Comparison of ENCODE assay signal across 30 cellular contexts in genomic region chr20:13298692-13299373, GRCh38.
"Had no signal": no experiment of that assay in that cellular context is flagged by ENCODE, and none has a peak within 500 bp of the region (broad histone marks: within the 10 kb centered on the region; RNA-seq: fewer than 3 reads in every experiment).

No MANE protein-coding gene starts in this region.

- H3K27me3 Mint-ChIP-seq: activated CD4-positive, alpha-beta T cell treated with anti-CD3 and anti-CD28 coated beads for 36 hours; activated CD8-positive, alpha-beta memory T cell treated with anti-CD3 and anti-CD28 coated beads, Interleukin-2, amount 10 ng/mL, durations not matched to agents 7 days and 5 days; activated naive CD4-positive, alpha-beta T cell treated with anti-CD3 and anti-CD28 coated beads, Interleukin-2, amount 50 U/mL, for 24 hours; activated naive CD8-positive, alpha-beta T cell treated with anti-CD3 and anti-CD28 coated beads, Interleukin-2, amount 50 U/mL, for 24 hours; effector memory CD8-positive, alpha-beta T cell; stimulated activated naive CD8-positive, alpha-beta T cell treated with anti-CD3 and anti-CD28 coated beads, Interleukin-15, Interleukin-2, amounts not matched to agents 100 ng/mL and 50 ng/mL, for 24 hours; type B pancreatic cell had no signal

- H3K4me3 ChIP-seq: heart left ventricle, left lung, right atrium auricular region, skin epidermis, uterus had no signal

- H3K9me3 ChIP-seq: left lung, uterus had no signal

- H3K4me1 ChIP-seq: heart left ventricle, left lung, right atrium auricular region, uterus had no signal

- H3K36me3 ChIP-seq: heart left ventricle, left lung, right atrium auricular region, uterus had no signal

- H3K36me3 Mint-ChIP-seq: activated CD8-positive, alpha-beta memory T cell treated with anti-CD3 and anti-CD28 coated beads, Interleukin-2, amount 10 ng/mL, durations not matched to agents 7 days and 5 days; activated naive CD4-positive, alpha-beta T cell treated with anti-CD3 and anti-CD28 coated beads, Interleukin-2, amount 50 U/mL, for 24 hours; mesothelial cell of epicardium; naive B cell had no signal

- H3K27me3 ChIP-seq: foreskin keratinocyte, left lung, right atrium auricular region, uterus had no signal

- ATAC-seq: activated CD4-positive, alpha-beta T cell treated with anti-CD3 and anti-CD28 coated beads for 36 hours; activated CD8-positive, alpha-beta memory T cell treated with anti-CD3 and anti-CD28 coated beads, Interleukin-2, amount 10 ng/mL, durations not matched to agents 7 days and 5 days; activated CD8-positive, alpha-beta T cell treated with anti-CD3 and anti-CD28 coated beads, Interleukin-2, amount 10 ng/mL, durations not matched to agents 7 days and 5 days; activated naive CD8-positive, alpha-beta T cell treated with anti-CD3 and anti-CD28 coated beads, Interleukin-2, amount 50 U/mL, for 24 hours; effector memory CD8-positive, alpha-beta T cell; foreskin keratinocyte; heart left ventricle; left lung had no signal

- H3K4me3 Mint-ChIP-seq: activated CD4-positive, alpha-beta T cell treated with anti-CD3 and anti-CD28 coated beads for 36 hours; activated CD8-positive, alpha-beta memory T cell treated with anti-CD3 and anti-CD28 coated beads, Interleukin-2, amount 10 ng/mL, durations not matched to agents 7 days and 5 days; activated CD8-positive, alpha-beta T cell treated with anti-CD3 and anti-CD28 coated beads, Interleukin-2, amount 10 ng/mL, durations not matched to agents 7 days and 5 days; activated naive CD4-positive, alpha-beta T cell treated with anti-CD3 and anti-CD28 coated beads, Interleukin-2, amount 50 U/mL, for 24 hours; activated naive CD8-positive, alpha-beta T cell treated with anti-CD3 and anti-CD28 coated beads, Interleukin-2, amount 50 U/mL, for 24 hours; effector memory CD8-positive, alpha-beta T cell; mesothelial cell of epicardium; naive B cell; neural crest cell; stimulated activated naive CD8-positive, alpha-beta T cell treated with anti-CD3 and anti-CD28 coated beads, Interleukin-15, Interleukin-2, amounts not matched to agents 100 ng/mL and 50 ng/mL, for 24 hours; T-helper 2 cell treated with Interferon-gamma antibody and Interleukin-4, amounts not matched to agents 5 μg/mL and 100 μg/mL, for 36 hours; type B pancreatic cell had no signal

- H3K4me1 Mint-ChIP-seq: activated CD4-positive, alpha-beta T cell treated with anti-CD3 and anti-CD28 coated beads for 36 hours; activated CD8-positive, alpha-beta memory T cell treated with anti-CD3 and anti-CD28 coated beads, Interleukin-2, amount 10 ng/mL, durations not matched to agents 7 days and 5 days; activated naive CD4-positive, alpha-beta T cell treated with anti-CD3 and anti-CD28 coated beads, Interleukin-2, amount 50 U/mL, for 24 hours; activated naive CD8-positive, alpha-beta T cell treated with anti-CD3 and anti-CD28 coated beads, Interleukin-2, amount 50 U/mL, for 24 hours; mesothelial cell of epicardium; naive B cell; neural crest cell had no signal

- H3K27ac Mint-ChIP-seq: activated CD4-positive, alpha-beta T cell treated with anti-CD3 and anti-CD28 coated beads for 36 hours; activated CD8-positive, alpha-beta T cell treated with anti-CD3 and anti-CD28 coated beads, Interleukin-2, amount 10 ng/mL, durations not matched to agents 7 days and 5 days; activated naive CD4-positive, alpha-beta T cell treated with anti-CD3 and anti-CD28 coated beads, Interleukin-2, amount 50 U/mL, for 24 hours; activated naive CD8-positive, alpha-beta T cell treated with anti-CD3 and anti-CD28 coated beads, Interleukin-2, amount 50 U/mL, for 24 hours; activated T-helper 2 cell treated with anti-CD3 and anti-CD28 coated beads, Interferon-gamma antibody, Interleukin-2, Interleukin-4, amounts not matched to agents 10 μg/mL and 5 μg/mL and 100 μg/mL, durations not matched to agents 14 hours and 24 hours and 36 hours; effector memory CD8-positive, alpha-beta T cell; mesothelial cell of epicardium; naive B cell; stimulated activated naive CD8-positive, alpha-beta T cell treated with anti-CD3 and anti-CD28 coated beads, Interleukin-15, Interleukin-2, amounts not matched to agents 100 ng/mL and 50 ng/mL, for 24 hours; T-helper 2 cell treated with Interferon-gamma antibody and Interleukin-4, amounts not matched to agents 5 μg/mL and 100 μg/mL, for 36 hours; type B pancreatic cell had no signal

- H3K27ac ChIP-seq: foreskin keratinocyte, heart left ventricle, left lung, right atrium auricular region, skin epidermis, uterus had no signal

- DNase-seq: activated CD4-positive, alpha-beta T cell treated with anti-CD3 and anti-CD28 coated beads for 36 hours; activated CD4-positive, CD25-positive, alpha-beta regulatory T cell; activated CD8-positive, alpha-beta memory T cell treated with anti-CD3 and anti-CD28 coated beads, Interleukin-2, amount 10 ng/mL, durations not matched to agents 7 days and 5 days; activated CD8-positive, alpha-beta T cell treated with anti-CD3 and anti-CD28 coated beads, Interleukin-2, amount 10 ng/mL, durations not matched to agents 7 days and 5 days; activated naive CD8-positive, alpha-beta T cell treated with anti-CD3 and anti-CD28 coated beads, Interleukin-2, amount 50 U/mL, for 24 hours; activated T-cell treated with anti-CD3 and anti-CD28 coated beads, Interleukin-2, amount 50 U/mL, for 48 hours; amygdala; caudate nucleus; cortex of kidney; effector memory CD8-positive, alpha-beta T cell; erythroblast; foreskin keratinocyte; heart left ventricle; kidney glomerular epithelial cell; mammary epithelial cell; naive B cell; stimulated activated CD4-positive, alpha-beta T cell treated with anti-CD3 and anti-CD28 coated beads, Interleukin-12 subunit alpha, Interleukin-12 subunit beta, amount 100 ng/mL, for 4 hours; stimulated activated CD4-positive, alpha-beta T cell treated with anti-CD3 and anti-CD28 coated beads, Interleukin-4, amount 100 ng/mL, for 1 hour; T-helper 1 cell; uterus had no signal

- H3K9me3 Mint-ChIP-seq: activated naive CD4-positive, alpha-beta T cell treated with anti-CD3 and anti-CD28 coated beads, Interleukin-2, amount 50 U/mL, for 24 hours; activated naive CD8-positive, alpha-beta T cell treated with anti-CD3 and anti-CD28 coated beads, Interleukin-2, amount 50 U/mL, for 24 hours; activated T-helper 2 cell treated with anti-CD3 and anti-CD28 coated beads, Interferon-gamma antibody, Interleukin-2, Interleukin-4, amounts not matched to agents 10 μg/mL and 5 μg/mL and 100 μg/mL, durations not matched to agents 14 hours and 24 hours and 36 hours; effector memory CD8-positive, alpha-beta T cell; mesothelial cell of epicardium; neural crest cell; stimulated activated naive CD8-positive, alpha-beta T cell treated with anti-CD3 and anti-CD28 coated beads, Interleukin-15, Interleukin-2, amounts not matched to agents 100 ng/mL and 50 ng/mL, for 24 hours; T-helper 2 cell treated with Interferon-gamma antibody and Interleukin-4, amounts not matched to agents 5 μg/mL and 100 μg/mL, for 36 hours; type B pancreatic cell had no signal
